18 cellular contexts compared by ENCODE assay signal in the genomic region with DNA sequence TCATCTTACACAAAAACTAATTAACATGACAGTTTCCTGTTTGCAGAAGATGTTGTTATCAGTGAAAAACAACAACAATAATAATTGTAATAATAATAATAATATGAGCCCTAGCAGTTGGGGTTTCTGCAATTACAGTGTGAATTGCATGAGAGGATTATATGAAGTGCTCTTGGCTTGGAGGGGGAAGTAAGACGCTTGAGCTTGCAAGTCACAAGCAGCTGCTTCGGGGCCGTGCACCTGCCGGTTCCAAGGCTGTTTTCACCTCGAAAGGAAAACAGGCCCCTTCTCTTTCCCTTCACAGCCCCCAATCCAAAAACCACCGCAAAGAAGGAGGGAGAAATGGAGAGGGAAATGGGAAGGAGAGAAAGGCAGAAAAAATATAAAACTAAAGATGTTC.
DNase-seq lines count a peak whose midpoint lies in the region; TF ChIP-seq lines count a peak whose summit lies in the region.
"Had no signal": no experiment of that assay in that cellular context is flagged by ENCODE, and none has a peak within 500 bp of the region (broad histone marks: within the 10 kb centered on the region; RNA-seq: fewer than 3 reads in every experiment).

No MANE protein-coding gene starts in this region.

- TF ChIP-seq EP300 in tibial nerve (IDR thresholded peaks at IDR 0.05) = no peak

- TF ChIP-seq POLR2A in tibial nerve (IDR thresholded peaks at IDR 0.05) = no peak

- no peaks in the 10 kb centered on the region for H3K9me3 ChIP-seq in tibial nerve
- H3K9me3 ChIP-seq in left ventricle myocardium inferior (replicated peaks) = no peaks in the 10 kb centered on the region
- H3K9me3 ChIP-seq: tibial artery had no signal

- peaks cover 0 to 17% (median 3%) of the 10 kb centered on the region in 4 donors for H3K4me1 ChIP-seq in tibial nerve
- H3K4me1 ChIP-seq in left ventricle myocardium inferior = no peaks in the 10 kb centered on the region
- H3K4me1 ChIP-seq: tibial artery had no signal

- no peaks in the 10 kb centered on the region for H3K27me3 ChIP-seq in dorsolateral prefrontal cortex
- no peaks in the 10 kb centered on the region for H3K27me3 ChIP-seq in tibial nerve
- H3K27me3 ChIP-seq in left ventricle myocardium inferior (ENCODE audit: low read depth) = peaks cover 12% of the 10 kb centered on the region
- H3K27me3 ChIP-seq: tibial artery had no signal

- H3K4me3 ChIP-seq in dorsolateral prefrontal cortex (peak overlapping the region in 45 of 59 donors; percentile 1 to 58 (median 34)), tibial nerve (peak overlapping the region in 1 of 4 donors; percentile 17), left ventricle myocardium inferior (no peak overlapping the region)
- H3K4me3 ChIP-seq: K562, smooth muscle cell, tibial artery had no signal

- TF ChIP-seq CTCF in dorsolateral prefrontal cortex (IDR thresholded peaks at IDR 0.05 in 54 of 56, conservative IDR thresholded peaks at IDR 0.05 in 2 of 56; ENCODE audit: low read depth in 1 of 56, partially characterized antibody in 56 of 56) (no peak), tibial nerve (IDR thresholded peaks at IDR 0.05) (no peak), left ventricle myocardium inferior (IDR thresholded peaks at IDR 0.05; ENCODE audit: borderline replicate concordance) (no peak)

- H3K36me3 ChIP-seq in tibial nerve (no peaks in the 10 kb centered on the region), left ventricle myocardium inferior (no peaks in the 10 kb centered on the region)
- H3K36me3 ChIP-seq: tibial artery had no signal

- peak; percentile 60 for DNase-seq in NCI-H146 (lab: John Stamatoyannopoulos, UW)
- no peak for DNase-seq in NCI-H146 treated with DMSO at 0.1 percent for 48 hours (lab: John Stamatoyannopoulos, UW; ENCODE audit: unreplicated experiment)
- DNase-seq in NCI-H345 (lab: John Stamatoyannopoulos, UW) = peak; percentile 22
- no peak for DNase-seq in dorsolateral prefrontal cortex
- no peak for DNase-seq in tibial nerve (ENCODE audit: low spot score in 2 of 2)
- DNase-seq in kidney glomerular epithelial cell (lab: John Stamatoyannopoulos, UW) = no peak
- DNase-seq in activated naive CD4-positive, alpha-beta T cell treated with anti-CD3 and anti-CD28 coated beads, Interleukin-2, amount 50 U/mL, for 16 hours = no peak
- DNase-seq in left ventricle myocardium inferior = no peak
- DNase-seq: activated CD4-positive, alpha-beta memory T cell treated with anti-CD3 and anti-CD28 coated beads, Interleukin-2, amount 10 ng/mL, durations not matched to agents 7 days and 5 days; activated T-cell treated with anti-CD3 and anti-CD28 coated beads, Interleukin-2, amount 50 U/mL, for 72 hours; DMS153; effector memory CD4-positive, alpha-beta T cell; H7; naive thymus-derived CD4-positive, alpha-beta T cell; tibial artery had no signal

- 23 to 24% methylated on average over 6 of the region's 6 CpGs for WGBS in tibial nerve, 2 donors

- intact Hi-C loops in dorsolateral prefrontal cortex (cut with DNase I) (loop anchor here (10.0 kb wide), 2 partner anchors 144 to 784 kb away; no protein-coding TSS in a partner anchor), left ventricle myocardium inferior (cut with micrococcal nuclease) (no loop called here)

- H3K27ac ChIP-seq in dorsolateral prefrontal cortex (peak overlapping the region in 49 of 59 donors; percentile 8 to 85 (median 69)), tibial nerve (peak overlapping the region in 3 of 4 donors; percentile 32 to 76 (median 64)), left ventricle myocardium inferior (replicated peaks) (no peak overlapping the region)
- H3K27ac ChIP-seq: C4-2B, tibial artery had no signal

Comparison
In these comparisons a context has a peak if more than half of its experiments do, and no peak if none do; other contexts are left out.
1. DNase-seq: peak in NCI-H146 (single experiment) and NCI-H345 (single experiment); none in NCI-H146 treated with DMSO at 0.1 percent for 48 hours (single experiment), dorsolateral prefrontal cortex (0 of 10), tibial nerve (0 of 2), kidney glomerular epithelial cell (single experiment), activated naive CD4-positive, alpha-beta T cell treated with anti-CD3 and anti-CD28 coated beads, Interleukin-2, amount 50 U/mL, for 16 hours (single experiment) and left ventricle myocardium inferior (single experiment).